Comparison of ENCODE assay signal across 1 cellular context in genomic region chr15:52658955-52659354, GRCh38.
A peak's percentile ranks its signal among the peaks of the same experiment; 100 is the strongest.
TF ChIP-seq lines count a peak whose summit lies in the region.

No MANE protein-coding gene starts in this region.

TF ChIP-seq in GM12878, 131 proteins besides CTCF, POLR2A, EP300 and RAD21 (continued from another document and continues in another):
- TF ChIP-seq PRDM15 (CRISPR knock-in tag; IDR thresholded peaks at IDR 0.05) = no peak
- TF ChIP-seq SPI1 (IDR thresholded peaks at IDR 0.05; ENCODE audit: borderline replicate concordance, insufficient read depth, low read depth, low read length) = no peak
- TF ChIP-seq ZNF207 (IDR thresholded peaks at IDR 0.05; ENCODE audit: borderline replicate concordance) = no peak
- TF ChIP-seq ZBTB40 (IDR thresholded peaks at IDR 0.05; ENCODE audit: borderline replicate concordance) = no peak
- TF ChIP-seq FOXK2 (IDR thresholded peaks at IDR 0.05) = no peak
- no peak for TF ChIP-seq ZBTB33 (IDR thresholded peaks at IDR 0.05)
- no peak for TF ChIP-seq FOXM1 (IDR thresholded peaks at IDR 0.05; ENCODE audit: low read depth, low read length)
- no peak for TF ChIP-seq HDAC6 (IDR thresholded peaks at IDR 0.05; ENCODE audit: unreplicated experiment)
- no peak for TF ChIP-seq MLLT1 (IDR thresholded peaks at IDR 0.05)
- TF ChIP-seq CEBPB (IDR thresholded peaks at IDR 0.05; ENCODE audit: borderline replicate concordance in 1 of 2, low read depth in 2 of 2, low read length in 2 of 2) = no peak
- TF ChIP-seq MTA3 (IDR thresholded peaks at IDR 0.05; ENCODE audit: borderline replicate concordance, low read length) = no peak
- no peak for TF ChIP-seq SMARCA5 (IDR thresholded peaks at IDR 0.05)
- TF ChIP-seq TCF3 (IDR thresholded peaks at IDR 0.05; ENCODE audit: borderline replicate concordance, insufficient read depth, low read depth, low read length) = no peak
- TF ChIP-seq CREB1 (IDR thresholded peaks at IDR 0.05; ENCODE audit: low read depth) = 0 out of 2 replicates have a peak, but pooled peaks have one; percentile 46
- TF ChIP-seq MYC (IDR thresholded peaks at IDR 0.05; ENCODE audit: insufficient read depth, insufficient read length, insufficient replicate concordance, low read length, severe bottlenecking) = no peak
- no peak for TF ChIP-seq SREBF2 (IDR thresholded peaks at IDR 0.05; ENCODE audit: low read length)
- no peak for TF ChIP-seq ZNF687 (IDR thresholded peaks at IDR 0.05)
- no peak for TF ChIP-seq SKIL (IDR thresholded peaks at IDR 0.05; ENCODE audit: low read depth, poor library complexity, severe bottlenecking)
- peak; percentile 94 for TF ChIP-seq NR2F1 (conservative IDR thresholded peaks at IDR 0.05)
- no peak for TF ChIP-seq SMC3 (IDR thresholded peaks at IDR 0.05; ENCODE audit: borderline replicate concordance, low read length)
- no peak for TF ChIP-seq HDAC2 (IDR thresholded peaks at IDR 0.05)
- no peak for TF ChIP-seq IRF3 (IDR thresholded peaks at IDR 0.05)
- TF ChIP-seq ETV6 (conservative IDR thresholded peaks at IDR 0.05 in 1 of 2, IDR thresholded peaks at IDR 0.05 in 1 of 2; ENCODE audit: borderline replicate concordance in 1 of 2, low read depth in 1 of 2) = no peak
- no peak for TF ChIP-seq WRNIP1 (IDR thresholded peaks at IDR 0.05; ENCODE audit: borderline replicate concordance, low read depth, low read length)
- TF ChIP-seq HSF1 (IDR thresholded peaks at IDR 0.05; ENCODE audit: low read depth, low read length) = no peak
- TF ChIP-seq CBX3 (IDR thresholded peaks at IDR 0.05; ENCODE audit: borderline replicate concordance, low read depth) = no peak
- TF ChIP-seq CHD1 (IDR thresholded peaks at IDR 0.05; ENCODE audit: low read depth, low read length) = no peak
- no peak for TF ChIP-seq NFYA (IDR thresholded peaks at IDR 0.05; ENCODE audit: borderline replicate concordance, low read depth, low read length)
